In the genomic region with DNA sequence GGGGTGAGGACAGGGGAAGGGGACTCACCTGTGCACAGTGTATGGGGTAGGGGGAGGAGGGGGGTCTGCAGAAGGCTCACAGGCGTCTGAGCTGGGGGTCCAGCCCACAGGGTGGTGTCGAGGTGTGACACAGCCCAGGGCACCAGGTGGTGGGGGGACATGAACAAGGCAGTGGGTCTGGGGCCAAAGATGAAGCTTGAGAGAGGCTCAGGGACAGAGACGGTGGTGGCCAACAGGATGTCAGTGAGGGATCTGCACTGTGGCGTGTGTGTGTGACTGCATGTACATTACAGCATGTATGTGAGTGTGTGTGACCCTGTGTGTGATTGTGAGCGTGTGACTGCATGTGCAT, we compare ENCODE assay signal across 1 cellular context.
TF ChIP-seq lines count a peak whose summit lies in the region.

No MANE protein-coding gene starts in this region.

TF ChIP-seq in GM23338, 12 proteins besides CTCF, POLR2A, EP300 and RAD21 (continued from another document):
- TF ChIP-seq, protein P1, sequence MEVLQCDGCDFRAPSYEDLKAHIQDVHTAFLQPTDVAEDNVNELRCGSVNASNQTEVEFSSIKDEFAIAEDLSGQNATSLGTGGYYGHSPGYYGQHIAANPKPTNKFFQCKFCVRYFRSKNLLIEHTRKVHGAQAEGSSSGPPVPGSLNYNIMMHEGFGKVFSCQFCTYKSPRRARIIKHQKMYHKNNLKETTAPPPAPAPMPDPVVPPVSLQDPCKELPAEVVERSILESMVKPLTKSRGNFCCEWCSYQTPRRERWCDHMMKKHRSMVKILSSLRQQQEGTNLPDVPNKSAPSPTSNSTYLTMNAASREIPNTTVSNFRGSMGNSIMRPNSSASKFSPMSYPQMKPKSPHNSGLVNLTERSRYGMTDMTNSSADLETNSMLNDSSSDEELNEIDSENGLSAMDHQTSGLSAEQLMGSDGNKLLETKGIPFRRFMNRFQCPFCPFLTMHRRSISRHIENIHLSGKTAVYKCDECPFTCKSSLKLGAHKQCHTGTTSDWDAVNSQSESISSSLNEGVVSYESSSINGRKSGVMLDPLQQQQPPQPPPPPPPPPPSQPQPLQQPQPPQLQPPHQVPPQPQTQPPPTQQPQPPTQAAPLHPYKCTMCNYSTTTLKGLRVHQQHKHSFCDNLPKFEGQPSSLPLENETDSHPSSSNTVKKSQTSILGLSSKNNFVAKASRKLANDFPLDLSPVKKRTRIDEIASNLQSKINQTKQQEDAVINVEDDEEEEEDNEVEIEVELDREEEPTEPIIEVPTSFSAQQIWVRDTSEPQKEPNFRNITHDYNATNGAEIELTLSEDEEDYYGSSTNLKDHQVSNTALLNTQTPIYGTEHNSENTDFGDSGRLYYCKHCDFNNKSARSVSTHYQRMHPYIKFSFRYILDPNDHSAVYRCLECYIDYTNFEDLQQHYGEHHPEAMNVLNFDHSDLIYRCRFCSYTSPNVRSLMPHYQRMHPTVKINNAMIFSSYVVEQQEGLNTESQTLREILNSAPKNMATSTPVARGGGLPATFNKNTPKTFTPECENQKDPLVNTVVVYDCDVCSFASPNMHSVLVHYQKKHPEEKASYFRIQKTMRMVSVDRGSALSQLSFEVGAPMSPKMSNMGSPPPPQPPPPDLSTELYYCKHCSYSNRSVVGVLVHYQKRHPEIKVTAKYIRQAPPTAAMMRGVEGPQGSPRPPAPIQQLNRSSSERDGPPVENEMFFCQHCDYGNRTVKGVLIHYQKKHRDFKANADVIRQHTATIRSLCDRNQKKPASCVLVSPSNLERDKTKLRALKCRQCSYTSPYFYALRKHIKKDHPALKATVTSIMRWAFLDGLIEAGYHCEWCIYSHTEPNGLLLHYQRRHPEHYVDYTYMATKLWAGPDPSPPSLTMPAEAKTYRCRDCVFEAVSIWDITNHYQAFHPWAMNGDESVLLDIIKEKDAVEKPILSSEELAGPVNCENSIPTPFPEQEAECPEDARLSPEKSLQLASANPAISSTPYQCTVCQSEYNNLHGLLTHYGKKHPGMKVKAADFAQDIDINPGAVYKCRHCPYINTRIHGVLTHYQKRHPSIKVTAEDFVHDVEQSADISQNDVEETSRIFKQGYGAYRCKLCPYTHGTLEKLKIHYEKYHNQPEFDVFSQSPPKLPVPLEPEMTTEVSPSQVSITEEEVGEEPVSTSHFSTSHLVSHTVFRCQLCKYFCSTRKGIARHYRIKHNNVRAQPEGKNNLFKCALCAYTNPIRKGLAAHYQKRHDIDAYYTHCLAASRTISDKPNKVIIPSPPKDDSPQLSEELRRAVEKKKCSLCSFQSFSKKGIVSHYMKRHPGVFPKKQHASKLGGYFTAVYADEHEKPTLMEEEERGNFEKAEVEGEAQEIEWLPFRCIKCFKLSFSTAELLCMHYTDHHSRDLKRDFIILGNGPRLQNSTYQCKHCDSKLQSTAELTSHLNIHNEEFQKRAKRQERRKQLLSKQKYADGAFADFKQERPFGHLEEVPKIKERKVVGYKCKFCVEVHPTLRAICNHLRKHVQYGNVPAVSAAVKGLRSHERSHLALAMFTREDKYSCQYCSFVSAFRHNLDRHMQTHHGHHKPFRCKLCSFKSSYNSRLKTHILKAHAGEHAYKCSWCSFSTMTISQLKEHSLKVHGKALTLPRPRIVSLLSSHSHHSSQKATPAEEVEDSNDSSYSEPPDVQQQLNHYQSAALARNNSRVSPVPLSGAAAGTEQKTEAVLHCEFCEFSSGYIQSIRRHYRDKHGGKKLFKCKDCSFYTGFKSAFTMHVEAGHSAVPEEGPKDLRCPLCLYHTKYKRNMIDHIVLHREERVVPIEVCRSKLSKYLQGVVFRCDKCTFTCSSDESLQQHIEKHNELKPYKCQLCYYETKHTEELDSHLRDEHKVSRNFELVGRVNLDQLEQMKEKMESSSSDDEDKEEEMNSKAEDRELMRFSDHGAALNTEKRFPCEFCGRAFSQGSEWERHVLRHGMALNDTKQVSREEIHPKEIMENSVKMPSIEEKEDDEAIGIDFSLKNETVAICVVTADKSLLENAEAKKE (CRISPR knock-in tag; IDR thresholded peaks at IDR 0.05) = no peak
- no peak for TF ChIP-seq EZH2phosphoT487 (IDR thresholded peaks at IDR 0.05; ENCODE audit: unreplicated experiment)
- no peak for TF ChIP-seq CREB1 (CRISPR knock-in tag; IDR thresholded peaks at IDR 0.05; ENCODE audit: low read depth)
- TF ChIP-seq ZNF114 (CRISPR knock-in tag; IDR thresholded peaks at IDR 0.05) = no peak
- TF ChIP-seq STAT1 (IDR thresholded peaks at IDR 0.05; ENCODE audit: unreplicated experiment) = no peak
